19 cellular contexts compared by ENCODE assay signal in genomic region chr3:61078016-61078415, GRCh38.
"Had no signal": no experiment of that assay in that cellular context is flagged by ENCODE, and none has a peak within 500 bp of the region (broad histone marks: within the 10 kb centered on the region; RNA-seq: fewer than 3 reads in every experiment).

No MANE protein-coding gene starts in this region.

- H3K27ac ChIP-seq: heart left ventricle, pancreas, spleen, testis, tibial nerve had no signal

- H3K4me3 ChIP-seq: heart left ventricle, mucosa of descending colon, pancreas, spleen, testis, tibial nerve had no signal

- H3K27me3 ChIP-seq: heart left ventricle, pancreas, spleen, testis, tibial nerve had no signal

- H3K9me3 ChIP-seq: mucosa of descending colon, pancreas, testis had no signal

- H3K36me3 ChIP-seq: heart left ventricle, pancreas, spleen, tibial nerve had no signal

- H3K27ac Mint-ChIP-seq: dendritic cell treated with granulocyte-macrophage colony-stimulating factor and Interleukin-4, amounts not matched to agents 40 ng/mL and 50 ng/mL, for 4 days; naive thymus-derived CD8-positive, alpha-beta T cell; progenitor cell of endocrine pancreas; stimulated activated memory B cell treated with anti-CD40 and anti-IgM and Interleukin-4, amounts not matched to agents 10 μg/mL and 1 μg/mL and 100 μg/mL, for 72 hours; stimulated activated naive CD8-positive, alpha-beta T cell treated with anti-CD3 and anti-CD28 coated beads, Interleukin-15, Interleukin-2, amounts not matched to agents 100 ng/mL and 50 ng/mL, for 24 hours had no signal

- H3K4me3 Mint-ChIP-seq: dendritic cell treated with granulocyte-macrophage colony-stimulating factor and Interleukin-4, amounts not matched to agents 40 ng/mL and 50 ng/mL, for 4 days; naive thymus-derived CD8-positive, alpha-beta T cell; stimulated activated memory B cell treated with anti-CD40 and anti-IgM and Interleukin-4, amounts not matched to agents 10 μg/mL and 1 μg/mL and 100 μg/mL, for 72 hours; stimulated activated naive CD8-positive, alpha-beta T cell treated with anti-CD3 and anti-CD28 coated beads, Interleukin-15, Interleukin-2, amounts not matched to agents 100 ng/mL and 50 ng/mL, for 24 hours had no signal

- H3K27me3 Mint-ChIP-seq: dendritic cell treated with granulocyte-macrophage colony-stimulating factor and Interleukin-4, amounts not matched to agents 40 ng/mL and 50 ng/mL, for 4 days; naive thymus-derived CD8-positive, alpha-beta T cell; progenitor cell of endocrine pancreas; stimulated activated memory B cell treated with anti-CD40 and anti-IgM and Interleukin-4, amounts not matched to agents 10 μg/mL and 1 μg/mL and 100 μg/mL, for 72 hours; stimulated activated naive CD8-positive, alpha-beta T cell treated with anti-CD3 and anti-CD28 coated beads, Interleukin-15, Interleukin-2, amounts not matched to agents 100 ng/mL and 50 ng/mL, for 24 hours had no signal

- H3K9me3 Mint-ChIP-seq: dendritic cell treated with granulocyte-macrophage colony-stimulating factor and Interleukin-4, amounts not matched to agents 40 ng/mL and 50 ng/mL, for 4 days; stimulated activated memory B cell treated with anti-CD40 and anti-IgM and Interleukin-4, amounts not matched to agents 10 μg/mL and 1 μg/mL and 100 μg/mL, for 72 hours had no signal

- H3K36me3 Mint-ChIP-seq: naive thymus-derived CD8-positive, alpha-beta T cell; stimulated activated memory B cell treated with anti-CD40 and anti-IgM and Interleukin-4, amounts not matched to agents 10 μg/mL and 1 μg/mL and 100 μg/mL, for 72 hours had no signal

- H3K4me1 Mint-ChIP-seq: naive thymus-derived CD8-positive, alpha-beta T cell; stimulated activated memory B cell treated with anti-CD40 and anti-IgM and Interleukin-4, amounts not matched to agents 10 μg/mL and 1 μg/mL and 100 μg/mL, for 72 hours had no signal

- ATAC-seq: esophagus mucosa; heart left ventricle; left colon; mucosa of descending colon; naive thymus-derived CD8-positive, alpha-beta T cell; pancreas; sciatic nerve; stimulated activated memory B cell treated with anti-CD40 and anti-IgM and Interleukin-4, amounts not matched to agents 10 μg/mL and 1 μg/mL and 100 μg/mL, for 72 hours had no signal

- DNase-seq: heart left ventricle; hippocampal formation; left colon; mucosa of descending colon; naive thymus-derived CD8-positive, alpha-beta T cell; occipital lobe; pancreas; spleen; stimulated activated CD4-positive, alpha-beta T cell treated with anti-CD3 and anti-CD28 coated beads, Interleukin-15, amount 100 ng/mL, for 24 hours; stimulated activated CD4-positive, alpha-beta T cell treated with anti-CD3 and anti-CD28 coated beads, Interleukin-1b, Interleukin-23, amount 100 ng/mL, for 48 hours; stimulated activated CD4-positive, alpha-beta T cell treated with anti-CD3 and anti-CD28 coated beads, Interleukin-4, amount 100 ng/mL, for 24 hours; testis had no signal

- H3K4me1 ChIP-seq: pancreas, spleen, testis, tibial nerve had no signal
